ENCODE assay signal across 7 cellular contexts in the genomic region with DNA sequence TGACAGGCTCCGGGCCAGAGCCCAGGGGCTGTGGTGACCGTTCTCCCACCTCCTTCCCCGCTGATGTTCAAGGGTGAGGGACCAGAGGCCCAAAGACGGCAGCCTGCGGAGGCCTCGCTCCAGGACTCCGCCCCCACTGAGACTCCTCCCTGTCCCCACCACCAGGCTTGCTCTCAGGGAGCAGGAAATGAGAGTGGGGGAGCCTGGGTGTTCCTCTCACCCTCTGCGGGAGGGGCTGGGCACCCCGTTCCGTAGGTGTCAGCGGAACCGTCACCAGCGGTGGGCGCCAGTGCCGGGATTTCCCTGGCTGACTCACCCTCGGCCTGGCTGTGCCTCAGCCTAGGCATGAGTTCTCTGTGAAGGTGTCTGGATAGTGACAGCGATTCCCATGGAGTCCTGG. TPM values are rescaled to one million over a fixed set of nuclear protein-coding genes. Genes with fewer than 3 reads are reported as not detected.
A peak's percentile ranks its signal among the peaks of the same experiment; 100 is the strongest.
DNase-seq lines count a peak whose midpoint lies in the region; ATAC-seq and TF ChIP-seq lines count a peak whose summit lies in the region.

No MANE protein-coding gene starts in this region.

- H3K9me3 Mint-ChIP-seq in neural crest cell: no peaks in the 10 kb centered on the region

- H3K4me1 ChIP-seq in stomach smooth muscle (ENCODE audit: control insufficient read depth, insufficient read depth, low read length): peaks cover 73% of the 10 kb centered on the region

- peak overlapping the region; percentile 43 to 55 for H3K4me3 ChIP-seq in stomach smooth muscle (ENCODE audit: low read length in 2 of 2)

- H3K27ac Mint-ChIP-seq in neural crest cell (ENCODE audit: unreplicated experiment): peak overlapping the region; percentile 94

- peaks cover 55% of the 10 kb centered on the region for H3K4me1 Mint-ChIP-seq in neural crest cell

- peak overlapping the region; percentile 66 for H3K4me3 Mint-ChIP-seq in neural crest cell

- no peaks in the 10 kb centered on the region for H3K36me3 ChIP-seq in stomach smooth muscle (ENCODE audit: control insufficient read depth in 2 of 2, insufficient read depth in 2 of 2, low read length in 2 of 2)

- no peaks in the 10 kb centered on the region for H3K27me3 Mint-ChIP-seq in neural crest cell (ENCODE audit: low read depth)

- H3K27me3 ChIP-seq in stomach smooth muscle (ENCODE audit: control insufficient read depth in 1 of 2, insufficient read depth in 2 of 2, low read length in 2 of 2): no peaks in the 10 kb centered on the region

- TF ChIP-seq CTCF in neural crest cell (conservative IDR thresholded peaks at IDR 0.05): no peak

- ATAC-seq in GM19324 (IDR thresholded peaks at IDR 0.05; ENCODE audit: low FRiP score, unreplicated experiment): peak; percentile 40

- DNase-seq in NCI-H1436 (lab: John Stamatoyannopoulos, UW) (peak; percentile 58), activated T-cell treated with anti-CD3 and anti-CD28 coated beads for 4 hours (peak; percentile 89), epithelial cell of prostate (ENCODE audit: low read depth, low spot score) (peak; percentile 60), neural crest cell (ENCODE audit: low read depth, low spot score) (no peak), NCI-H345 (lab: John Stamatoyannopoulos, UW) (no peak)

- H3K36me3 Mint-ChIP-seq in neural crest cell (ENCODE audit: low read depth): no peaks in the 10 kb centered on the region

- no peaks in the 10 kb centered on the region for H3K9me3 ChIP-seq in stomach smooth muscle (ENCODE audit: control insufficient read depth in 2 of 2, low read length in 2 of 2)

- peak overlapping the region; percentile 60 to 61 for H3K9ac ChIP-seq in stomach smooth muscle (ENCODE audit: low read length in 2 of 2)

- H3K27ac ChIP-seq in epithelial cell of prostate (peak overlapping the region; percentile 5), stomach smooth muscle (ENCODE audit: low read length) (peak overlapping the region; percentile 85)

RNA-seq across cellular contexts. Expression of a gene that starts 15.7 kb away (rescaled TPM):
- 19.7 and 21.0 TPM in 2 replicates for total RNA-seq in neural crest cell

RNA-seq across cellular contexts. Expression of a gene that starts 56.5 kb away (rescaled TPM):
- total RNA-seq in neural crest cell: 3.5 and 3.9 TPM in 2 replicates

Comparison
In these comparisons a context has a peak if more than half of its experiments do, and no peak if none do; other contexts are left out.
1. DNase-seq: peak in NCI-H1436 (single experiment), activated T-cell treated with anti-CD3 and anti-CD28 coated beads for 4 hours (single experiment) and epithelial cell of prostate (single experiment); none in neural crest cell (single experiment) and NCI-H345 (single experiment).